26 cellular contexts compared by ENCODE assay signal in genomic region chr18:38966846-38967245, GRCh38.
A peak's percentile ranks its signal among the peaks of the same experiment; 100 is the strongest.
DNase-seq lines count a peak whose midpoint lies in the region; ATAC-seq, FAIRE-seq and TF ChIP-seq lines count a peak whose summit lies in the region.
"Had no signal": no experiment of that assay in that cellular context is flagged by ENCODE, and none has a peak within 500 bp of the region (broad histone marks: within the 10 kb centered on the region; RNA-seq: fewer than 3 reads in every experiment).

No MANE protein-coding gene starts in this region.

- no peaks in the 10 kb centered on the region for H3K36me3 ChIP-seq in bronchial epithelial cell (ENCODE audit: control insufficient read depth, insufficient read depth, low read length)
- no peaks in the 10 kb centered on the region for H3K36me3 ChIP-seq in aorta (ENCODE audit: control insufficient read depth in 1 of 2, insufficient read depth in 2 of 2, low read length in 1 of 2)
- H3K36me3 ChIP-seq: BLaER1 treated with 17β-estradiol and CSF1 and Interleukin-3, amounts not matched to agents 10 nM and 100 nM had no signal

- in situ Hi-C loops in Caki2 (cut with HindIII; ENCODE audit: low pct_unique_long_range_greater_than_20kb, low sequenced_read_pairs) = no loop called here

- no peaks in the 10 kb centered on the region for H3K27me3 ChIP-seq in bronchial epithelial cell (ENCODE audit: control insufficient read depth, insufficient read depth, low read length)
- H3K27me3 ChIP-seq in aorta (ENCODE audit: control insufficient read depth in 1 of 2, insufficient read depth in 2 of 2, low read length in 1 of 2) = no peaks in the 10 kb centered on the region
- H3K27me3 ChIP-seq: BLaER1 treated with 17β-estradiol and CSF1 and Interleukin-3, amounts not matched to agents 10 nM and 100 nM had no signal

- no peak for FAIRE-seq in bronchial epithelial cell (lab: Jason Lieb, UNC)
- FAIRE-seq: A549, GM12892 had no signal

- DNase-seq in Caki2 (ENCODE audit: low read depth) (peak; percentile 3), NCI-H226 (peak; percentile 24), bronchial epithelial cell (ENCODE audit: low read depth) (peak; percentile 55), kidney glomerular epithelial cell (lab: John Stamatoyannopoulos, UW) (peak; percentile 37), NCI-H524 (lab: John Stamatoyannopoulos, UW) (no peak), NOMO-1 treated with dmso at 0.1 percent for 144 hours (lab: John Stamatoyannopoulos, UW; ENCODE audit: unreplicated experiment) (no peak), coronary artery (ENCODE audit: low spot score) (no peak), aorta (no peak)
- DNase-seq: AML-193; Caco-2; CD4-positive, alpha-beta memory T cell; DND-41; MV-4-11; NCI-H1105; NCI-H1436 treated with DMSO at 0.1 percent for 48 hours; NCI-H187 treated with DMSO at 0.1 percent for 48 hours; NCI-H446; NCI-H526 treated with DMSO at 0.1 percent for 48 hours; SHP77 treated with DMSO at 0.1 percent for 48 hours had no signal

- H3K9me3 ChIP-seq in aorta (ENCODE audit: control insufficient read depth, low read length) = no peaks in the 10 kb centered on the region
- H3K9me3 ChIP-seq: A549; BLaER1 treated with 17β-estradiol and CSF1 and Interleukin-3, amounts not matched to agents 10 nM and 100 nM; Caco-2 had no signal

- H3K4me3 ChIP-seq in bronchial epithelial cell (ENCODE audit: low read depth, low read length) (no peak overlapping the region), coronary artery (no peak overlapping the region), aorta (ENCODE audit: low read length in 2 of 2) (no peak overlapping the region)
- H3K4me3 ChIP-seq: A549; BLaER1 treated with 17β-estradiol and CSF1 and Interleukin-3, amounts not matched to agents 10 nM and 100 nM; SK-N-MC had no signal

- H3K27ac ChIP-seq in coronary artery (no peak overlapping the region), aorta (ENCODE audit: low read depth in 1 of 2, low read length in 2 of 2) (no peak overlapping the region)
- H3K27ac ChIP-seq: A549; BLaER1 treated with 17β-estradiol and CSF1 and Interleukin-3, amounts not matched to agents 10 nM and 100 nM; HL-60; SK-N-MC had no signal

- intact Hi-C loops in aorta (cut with DNase I) = no loop called here

- TF ChIP-seq CTCF in bronchial epithelial cell (IDR thresholded peaks at IDR 0.05; ENCODE audit: insufficient read depth, low read length, severe bottlenecking) (no peak), coronary artery (IDR thresholded peaks at IDR 0.05) (no peak)

- H3K4me1 ChIP-seq in aorta (ENCODE audit: control insufficient read depth in 1 of 2, insufficient read depth in 2 of 2, low read length in 2 of 2) = no peaks in the 10 kb centered on the region
- H3K4me1 ChIP-seq: A549, Caco-2 had no signal

- ATAC-seq in aorta (ENCODE audit: low FRiP score) = no peak
- ATAC-seq: A549, HCT116, Panc1 had no signal

Comparison
In these comparisons a context has a peak if more than half of its experiments do, and no peak if none do; other contexts are left out.
1. DNase-seq: peak in Caki2 (single experiment), NCI-H226 (single experiment), bronchial epithelial cell (single experiment) and kidney glomerular epithelial cell (single experiment); none in NCI-H524 (0 of 2), NOMO-1 treated with dmso at 0.1 percent for 144 hours (single experiment), coronary artery (single experiment) and aorta (0 of 2).